23 cellular contexts compared by ENCODE assay signal in genomic region chr1:31897534-31898100, GRCh38. TPM values are rescaled to one million over a fixed set of nuclear protein-coding genes. Genes with fewer than 3 reads are reported as not detected.
DNase-seq lines count a peak whose midpoint lies in the region; ATAC-seq and TF ChIP-seq lines count a peak whose summit lies in the region.
"Had no signal": no experiment of that assay in that cellular context is flagged by ENCODE, and none has a peak within 500 bp of the region (broad histone marks: within the 10 kb centered on the region; RNA-seq: fewer than 3 reads in every experiment).

No MANE protein-coding gene starts in this region.

- peaks cover 9% of the 10 kb centered on the region for H3K4me1 Mint-ChIP-seq in activated T-helper 17 cell treated with anti-CD3 and anti-CD28 coated beads, Interleukin-2, amount 50 U/mL, for 72 hours

- H3K9ac ChIP-seq in PC-3 (ENCODE audit: low read length), result no peak overlapping the region

- H3K4me2 ChIP-seq in PC-3 (ENCODE audit: low read length), result peak overlapping the region; percentile 21

- no peak overlapping the region for H2AFZ ChIP-seq in PC-3 (ENCODE audit: low read length)

- no peaks in the 10 kb centered on the region for H3K27me3 Mint-ChIP-seq in activated T-helper 17 cell treated with anti-CD3 and anti-CD28 coated beads, Interleukin-2, amount 50 U/mL, for 72 hours
- H3K27me3 Mint-ChIP-seq: activated naive CD8-positive, alpha-beta T cell treated with anti-CD3 and anti-CD28 coated beads, Interleukin-2, amount 50 U/mL, for 24 hours; progenitor cell of endocrine pancreas had no signal

- H3K36me3 ChIP-seq in PC-3 (ENCODE audit: low read depth, low read length), result no peaks in the 10 kb centered on the region

- BruUV-seq in PC-3 (replicated peaks; lab: Mats Ljungman, UMichigan), result no TSS peak

- POLR2A ChIA-PET in HEK293T (lab: Yijun Ruan, JAX) (no interaction called here), PC-3 (lab: Charles Lee; ENCODE audit: unreplicated experiment) (interaction anchor here (1.0 kb wide), 1 partner anchor 41 kb away, joined by 3 read pairs; the partner anchor contains the start of gene PTP4A2)

- no peak for TF ChIP-seq CTCF in PC-3 (conservative IDR thresholded peaks at IDR 0.05; ENCODE audit: low read depth, low read length)

- H3K27me3 ChIP-seq in PC-3 (ENCODE audit: low read length), result no peaks in the 10 kb centered on the region
- H3K27me3 ChIP-seq: body of pancreas had no signal

- no peaks in the 10 kb centered on the region for H3K9me2 ChIP-seq in PC-3 (replicated peaks; ENCODE audit: low read length)

- no peaks in the 10 kb centered on the region for H3K36me3 Mint-ChIP-seq in activated T-helper 17 cell treated with anti-CD3 and anti-CD28 coated beads, Interleukin-2, amount 50 U/mL, for 72 hours (ENCODE audit: low read depth)

- no peaks in the 10 kb centered on the region for H3K9me3 Mint-ChIP-seq in activated T-helper 17 cell treated with anti-CD3 and anti-CD28 coated beads, Interleukin-2, amount 50 U/mL, for 72 hours

- peaks cover 14% of the 10 kb centered on the region for H3K4me1 ChIP-seq in PC-3 (ENCODE audit: insufficient read depth, low read length)
- H3K4me1 ChIP-seq: body of pancreas had no signal

- ATAC-seq in PC-3, result peak; percentile 92
- ATAC-seq in HG03280 (IDR thresholded peaks at IDR 0.05; ENCODE audit: unreplicated experiment), result no peak
- ATAC-seq in activated T-helper 17 cell treated with anti-CD3 and anti-CD28 coated beads, Interleukin-2, amount 50 U/mL, for 72 hours (replicated peaks), result no peak
- ATAC-seq: activated naive CD8-positive, alpha-beta T cell treated with anti-CD3 and anti-CD28 coated beads, Interleukin-2, amount 50 U/mL, for 24 hours; body of pancreas had no signal

- H3K4me3 ChIP-seq in PC-3 (ENCODE audit: low read length), result no peak overlapping the region
- H3K4me3 ChIP-seq: body of pancreas, lung had no signal

- DNase-seq in HEK293T (ENCODE audit: extremely low spot score) (no peak), PC-3 (peak; percentile 21), dermis blood vessel endothelial cell (peak; percentile 46), lung microvascular endothelial cell (ENCODE audit: low read depth in 2 of 2) (peak; percentile 8 to 61), SKM-1 treated with dmso at 0.1 percent for 144 hours (lab: John Stamatoyannopoulos, UW; ENCODE audit: unreplicated experiment) (no peak), posterior vena cava (ENCODE audit: low spot score) (no peak)
- DNase-seq: activated CD4-positive, alpha-beta T cell treated with anti-CD3 and anti-CD28 coated beads, Interleukin-2, amount 50 U/mL, for 4 hours; activated CD4-positive, CD25-positive, alpha-beta regulatory T cell; activated CD8-positive, alpha-beta memory T cell treated with anti-CD3 and anti-CD28 coated beads, Interleukin-2, amount 50 U/mL, for 48 hours; activated naive CD8-positive, alpha-beta T cell treated with anti-CD3 and anti-CD28 coated beads, Interleukin-2, amount 50 U/mL, for 24 hours; body of pancreas; effector memory CD4-positive, alpha-beta T cell; EL; glutamatergic neuron; kidney glomerular epithelial cell; NCI-H1417 treated with DMSO at 0.1 percent for 48 hours; NCI-H2107; NCI-H524; trophoblast cell had no signal

- intact Hi-C loops in PC-3 (cut with micrococcal nuclease) (loop anchor here (5.0 kb wide), 1 partner anchor 35 kb away; no protein-coding TSS in a partner anchor), posterior vena cava (cut with DNase I) (no loop called here)

- no peaks in the 10 kb centered on the region for H4K20me1 ChIP-seq in PC-3 (ENCODE audit: low read length)

- peak overlapping the region; percentile 31 for H3K27ac ChIP-seq in PC-3 (ENCODE audit: low read length)
- H3K27ac ChIP-seq: body of pancreas had no signal

- H3K79me2 ChIP-seq in PC-3 (ENCODE audit: low read length), result no peaks in the 10 kb centered on the region

- H3F3A ChIP-seq in PC-3 (ENCODE audit: low read length, unreplicated experiment), result no peaks in the 10 kb centered on the region

- H3K27ac Mint-ChIP-seq in activated T-helper 17 cell treated with anti-CD3 and anti-CD28 coated beads, Interleukin-2, amount 50 U/mL, for 72 hours, result no peak overlapping the region
- H3K27ac Mint-ChIP-seq: activated naive CD8-positive, alpha-beta T cell treated with anti-CD3 and anti-CD28 coated beads, Interleukin-2, amount 50 U/mL, for 24 hours; progenitor cell of endocrine pancreas had no signal

- no peak overlapping the region for H3K4me3 Mint-ChIP-seq in activated T-helper 17 cell treated with anti-CD3 and anti-CD28 coated beads, Interleukin-2, amount 50 U/mL, for 72 hours
- H3K4me3 Mint-ChIP-seq: activated naive CD8-positive, alpha-beta T cell treated with anti-CD3 and anti-CD28 coated beads, Interleukin-2, amount 50 U/mL, for 24 hours had no signal

- CTCF ChIA-PET in HEK293T (lab: Yijun Ruan, JAX) (interaction anchor here (0.6 kb wide), 1 partner anchor 8 kb away, joined by 3 read pairs; no protein-coding TSS in a partner anchor), PC-3 (lab: Charles Lee) (interaction anchor here (0.8 kb wide), 1 partner anchor 66 kb away, joined by 3 read pairs; no protein-coding TSS in a partner anchor)

- no peaks in the 10 kb centered on the region for H3K9me3 ChIP-seq in PC-3 (ENCODE audit: low read length)
- H3K9me3 ChIP-seq: body of pancreas had no signal

TF ChIP-seq in HEK293T, 16 proteins besides CTCF, POLR2A, EP300 and RAD21:
- TF ChIP-seq PKNOX1 (IDR thresholded peaks at IDR 0.05), result peak; percentile 31
- TF ChIP-seq ELF4 (IDR thresholded peaks at IDR 0.05), result no peak

RNA-seq across cellular contexts. Expression of gene PTP4A2, which starts 40.6 kb away (rescaled TPM):
- total RNA-seq in PC-3 (2014; rRNA removed) (335 and 340 TPM in 2 replicates), dermis blood vessel endothelial cell (199 and 243 TPM in 2 replicates), lung microvascular endothelial cell (152 and 256 TPM in 2 replicates), posterior vena cava (100 to 1,000 TPM; 259 to 375 TPM)
- 100 to 1,000 TPM; 285 to 351 TPM for total RNA-seq in activated T-helper 17 cell treated with anti-CD3 and anti-CD28 coated beads, Interleukin-2, amount 50 U/mL, for 72 hours

Comparison
In these comparisons a context has a peak if more than half of its experiments do, and no peak if none do; other contexts are left out.
1. DNase-seq: peak in PC-3 (single experiment), dermis blood vessel endothelial cell (single experiment) and lung microvascular endothelial cell (2 of 2); none in HEK293T (single experiment), SKM-1 treated with dmso at 0.1 percent for 144 hours (single experiment) and posterior vena cava (single experiment).